In the genomic region with DNA sequence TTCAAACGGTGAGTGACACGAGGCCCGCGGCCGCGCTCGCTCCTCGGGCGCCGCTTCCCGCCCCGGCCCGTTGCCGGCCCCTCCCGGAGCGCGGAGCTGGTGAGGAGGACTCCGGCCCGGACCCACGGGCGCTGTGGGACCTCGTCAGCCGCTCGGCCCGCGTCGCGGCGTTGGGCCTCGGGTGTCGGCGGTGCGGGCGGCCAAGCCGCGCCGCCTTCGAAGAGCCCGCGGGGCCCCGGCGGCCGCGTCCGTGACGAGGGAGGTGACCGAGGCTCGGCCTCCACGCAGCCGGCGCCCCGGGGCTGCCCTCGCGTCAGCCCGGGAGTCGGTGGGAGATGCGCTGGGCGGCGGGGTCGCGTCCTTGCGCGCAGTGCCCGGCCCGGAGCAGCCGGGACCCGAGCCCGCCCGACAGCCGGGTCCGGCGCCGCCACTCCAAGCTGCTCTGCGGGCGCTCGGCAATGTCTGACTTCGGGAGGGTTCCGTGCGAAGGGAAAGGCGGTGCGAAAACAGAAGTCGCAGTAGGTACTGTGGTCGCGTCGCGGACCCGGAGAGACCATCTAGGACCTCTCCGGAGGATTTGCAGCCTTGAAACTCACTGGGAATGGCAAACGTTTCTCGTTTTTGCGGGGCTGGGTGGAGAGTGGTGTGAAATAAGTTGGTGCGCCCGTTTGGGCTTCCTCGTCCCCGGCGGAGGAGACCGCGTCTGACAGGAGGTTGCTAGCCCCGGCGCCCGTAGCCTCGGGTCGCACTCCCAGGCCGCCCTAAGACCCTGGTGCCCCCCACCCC, we compare ENCODE assay signal across 1 cellular context.
A peak's percentile ranks its signal among the peaks of the same experiment; 100 is the strongest.
TF ChIP-seq lines count a peak whose summit lies in the region.

No MANE protein-coding gene starts in this region.

TF ChIP-seq in K562, 482 proteins besides CTCF, POLR2A, EP300 and RAD21 (continued from another document):
- TF ChIP-seq SMARCC2 (IDR thresholded peaks at IDR 0.05; ENCODE audit: low read depth) (no peak), THAP7 (CRISPR knock-in tag; IDR thresholded peaks at IDR 0.05) (0 out of 2 replicates have a peak, but pooled peaks have one; percentile 7), ZNF707 (CRISPR knock-in tag; conservative IDR thresholded peaks at IDR 0.05) (no peak), C11orf30 (IDR thresholded peaks at IDR 0.05; ENCODE audit: low read depth) (no peak), NR2C2 (CRISPR knock-in tag; IDR thresholded peaks at IDR 0.05) (no peak), NR2C2 (tag; IDR thresholded peaks at IDR 0.05) (peak; percentile 32; the same call in 1 of the 2 replicates), ID3 (CRISPR knock-in tag; IDR thresholded peaks at IDR 0.05) (no peak), ID3 (tag; IDR thresholded peaks at IDR 0.05) (0 out of 2 replicates have a peak, but pooled peaks have one; percentile 31), MYBL2 (IDR thresholded peaks at IDR 0.05; ENCODE audit: low read depth) (no peak), MYBL2 (CRISPR knock-in tag; IDR thresholded peaks at IDR 0.05; ENCODE audit: borderline replicate concordance) (no peak)
